12 cellular contexts compared by ENCODE assay signal in the genomic region with DNA sequence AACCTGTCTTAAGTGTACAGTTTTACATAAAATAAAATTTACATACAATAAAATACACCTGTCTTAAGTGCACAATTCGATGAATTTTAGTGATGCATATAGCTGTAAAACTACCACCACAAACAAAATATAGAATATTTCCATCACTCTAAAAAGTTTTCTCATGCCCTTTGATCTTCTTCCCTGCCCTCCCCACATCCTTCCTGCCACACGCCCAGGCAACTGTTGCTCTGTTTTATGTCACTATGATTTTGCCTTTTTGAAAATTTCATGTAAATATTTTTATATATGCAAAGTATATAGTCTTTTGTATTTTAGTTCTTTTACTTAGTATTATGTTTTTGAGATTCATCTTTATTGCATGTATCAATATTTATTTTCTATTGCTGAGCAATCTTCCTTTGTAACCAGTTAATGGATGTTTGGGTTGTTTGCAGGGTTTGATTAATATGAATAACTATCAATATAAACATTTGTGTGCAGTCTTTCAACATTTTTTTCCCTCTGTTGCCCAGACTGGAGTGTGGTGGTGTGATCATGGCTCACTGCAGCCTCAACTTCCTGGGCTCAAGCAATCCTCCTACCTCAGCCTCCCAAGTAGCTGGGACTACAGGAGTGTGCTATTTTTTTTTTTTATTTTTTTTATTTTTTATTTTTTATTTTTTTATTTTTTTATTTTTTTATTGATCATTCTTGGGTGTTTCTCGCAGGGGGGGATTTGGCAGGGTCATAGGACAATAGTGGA. TPM values are rescaled to one million over a fixed set of nuclear protein-coding genes. Genes with fewer than 3 reads are reported as not detected.
DNase-seq lines count a peak whose midpoint lies in the region; ATAC-seq and TF ChIP-seq lines count a peak whose summit lies in the region.
"Had no signal": no experiment of that assay in that cellular context is flagged by ENCODE, and none has a peak within 500 bp of the region (broad histone marks: within the 10 kb centered on the region; RNA-seq: fewer than 3 reads in every experiment).

No MANE protein-coding gene starts in this region.

- CTCF ChIA-PET in CD4-positive, alpha-beta T cell (lab: Charles Lee), result interaction anchor here (0.6 to 1.5 kb wide), 3 partner anchors 30 to 44 kb away, joined by 3 to 5 read pairs (median 4); no protein-coding TSS in a partner anchor

- H3K27me3 Mint-ChIP-seq in CD4-positive, alpha-beta T cell, result no peaks in the 10 kb centered on the region
- H3K27me3 Mint-ChIP-seq in natural killer cell treated with Interleukin-12 subunit alpha and Interleukin-12 subunit beta and Interleukin-15 and Interleukin-18, amount 100 ng/mL, for 72 hours, result no peaks in the 10 kb centered on the region
- H3K27me3 Mint-ChIP-seq: naive B cell had no signal

- peak overlapping the region; percentile 79 for H3K27ac Mint-ChIP-seq in CD4-positive, alpha-beta T cell
- H3K27ac Mint-ChIP-seq in natural killer cell treated with Interleukin-12 subunit alpha and Interleukin-12 subunit beta and Interleukin-15 and Interleukin-18, amount 100 ng/mL, for 72 hours, result peak overlapping the region in 1 of 2 donors; percentile 78

- peak overlapping the region; percentile 43 for H3K4me2 ChIP-seq in SU-DHL-6 (ENCODE audit: low read depth, low read length, poor library complexity, severe bottlenecking)

- peak; percentile 32 to 78 (median 56) for DNase-seq in CD4-positive, alpha-beta T cell
- DNase-seq in activated T-helper 1 cell treated with Interleukin-2 at 50 U/mL for 16 hours (ENCODE audit: low read depth) (peak; percentile 51), iPS-NIHi11 (ENCODE audit: low spot score) (no peak)
- DNase-seq in natural killer cell treated with Interleukin-12 subunit alpha and Interleukin-12 subunit beta and Interleukin-15 and Interleukin-18, amount 100 ng/mL, for 72 hours (ENCODE audit: low spot score), result no peak
- DNase-seq: anterior cingulate cortex, erythroblast, naive B cell, SHP77 treated with DMSO at 0.1 percent for 48 hours had no signal

- POLR2A ChIA-PET in CD4-positive, alpha-beta T cell (lab: Charles Lee), result interaction anchor here (0.6 to 1.8 kb wide), 25 partner anchors 9 to 121 kb away, joined by 3 to 18 read pairs (median 5); a partner anchor contains a TSS

- H3K4me3 ChIP-seq in SU-DHL-6 (ENCODE audit: insufficient read depth, low read length, poor library complexity, severe bottlenecking), result no peak overlapping the region

- H3K27ac ChIP-seq in CD4-positive, alpha-beta T cell (ENCODE audit: low read depth, low read length), result peak overlapping the region; percentile 56
- no peak overlapping the region; the same call in 1 of the 2 replicates for H3K27ac ChIP-seq in SU-DHL-6 (ENCODE audit: low read depth, low read length)

- no peaks in the 10 kb centered on the region for H3K9me2 ChIP-seq in SU-DHL-6 (replicated peaks; ENCODE audit: insufficient read depth, low read length)

- no peak overlapping the region for H3K9ac ChIP-seq in SU-DHL-6 (ENCODE audit: low read length)

- no peak overlapping the region for H2AFZ ChIP-seq in SU-DHL-6 (ENCODE audit: low read depth, low read length, severe bottlenecking)

- no peaks in the 10 kb centered on the region for H3K9me3 ChIP-seq in CD4-positive, alpha-beta T cell (ENCODE audit: control insufficient read depth, low read length)
- H3K9me3 ChIP-seq in SU-DHL-6 (ENCODE audit: insufficient read depth, low read length), result no peaks in the 10 kb centered on the region

- intact Hi-C loops in CD4-positive, alpha-beta T cell (cut with DNase I, micrococcal nuclease), result loop anchor here in 1 of 2 experiments (1.0 to 2.0 kb wide), 2 partner anchors 8 to 24 kb away; a partner anchor contains a TSS

- no peaks in the 10 kb centered on the region for H3K9me3 Mint-ChIP-seq in CD4-positive, alpha-beta T cell
- no peaks in the 10 kb centered on the region for H3K9me3 Mint-ChIP-seq in natural killer cell treated with Interleukin-12 subunit alpha and Interleukin-12 subunit beta and Interleukin-15 and Interleukin-18, amount 100 ng/mL, for 72 hours
- H3K9me3 Mint-ChIP-seq: naive B cell had no signal

- H3K4me3 Mint-ChIP-seq in CD4-positive, alpha-beta T cell, result peak overlapping the region; percentile 30
- H3K4me3 Mint-ChIP-seq in natural killer cell treated with Interleukin-12 subunit alpha and Interleukin-12 subunit beta and Interleukin-15 and Interleukin-18, amount 100 ng/mL, for 72 hours, result peak overlapping the region; percentile 15

- H3K36me3 ChIP-seq in SU-DHL-6 (ENCODE audit: low read length), result no peaks in the 10 kb centered on the region

- peak; percentile 83 for ATAC-seq in CD4-positive, alpha-beta T cell (ENCODE audit: poor library complexity)
- peak in 1 of 2 donors; percentile 49 for ATAC-seq in natural killer cell treated with Interleukin-12 subunit alpha and Interleukin-12 subunit beta and Interleukin-15 and Interleukin-18, amount 100 ng/mL, for 72 hours
- ATAC-seq in HG02623 (IDR thresholded peaks at IDR 0.05; ENCODE audit: unreplicated experiment), result no peak
- no peak for ATAC-seq in GM21447 (IDR thresholded peaks at IDR 0.05; ENCODE audit: unreplicated experiment)
- ATAC-seq in GM19351 (IDR thresholded peaks at IDR 0.05; ENCODE audit: unreplicated experiment), result no peak

- no peak for TF ChIP-seq CTCF in CD4-positive, alpha-beta T cell (IDR thresholded peaks at IDR 0.05)
- TF ChIP-seq CTCF in SU-DHL-6 (IDR thresholded peaks at IDR 0.05; ENCODE audit: insufficient read depth, low read length, poor library complexity, severe bottlenecking), result no peak

- H3K36me3 Mint-ChIP-seq in CD4-positive, alpha-beta T cell (ENCODE audit: low read depth), result peaks cover 12% of the 10 kb centered on the region
- no peaks in the 10 kb centered on the region for H3K36me3 Mint-ChIP-seq in natural killer cell treated with Interleukin-12 subunit alpha and Interleukin-12 subunit beta and Interleukin-15 and Interleukin-18, amount 100 ng/mL, for 72 hours
- H3K36me3 Mint-ChIP-seq: naive B cell had no signal

- H3K4me1 Mint-ChIP-seq in CD4-positive, alpha-beta T cell (ENCODE audit: low read depth), result peaks cover 38% of the 10 kb centered on the region
- peaks cover 17% of the 10 kb centered on the region in 2 donors for H3K4me1 Mint-ChIP-seq in natural killer cell treated with Interleukin-12 subunit alpha and Interleukin-12 subunit beta and Interleukin-15 and Interleukin-18, amount 100 ng/mL, for 72 hours (ENCODE audit: low read depth in 2 of 2)

- no peaks in the 10 kb centered on the region for H4K20me1 ChIP-seq in SU-DHL-6 (ENCODE audit: low read depth, low read length)

- no peaks in the 10 kb centered on the region for H3K27me3 ChIP-seq in CD4-positive, alpha-beta T cell (ENCODE audit: control insufficient read depth, insufficient read depth, low read length)
- no peaks in the 10 kb centered on the region for H3K27me3 ChIP-seq in SU-DHL-6 (ENCODE audit: low read length)

- no peaks in the 10 kb centered on the region for H3K79me2 ChIP-seq in SU-DHL-6 (ENCODE audit: insufficient read depth, low read length)

- no peaks in the 10 kb centered on the region for H3F3A ChIP-seq in SU-DHL-6 (ENCODE audit: insufficient read depth)

RNA-seq across cellular contexts. Expression of a gene that starts 23.7 kb away (rescaled TPM):
- total RNA-seq in CD4-positive, alpha-beta T cell, result 100 to 1,000 TPM; 232 to 239 TPM
- total RNA-seq in natural killer cell treated with Interleukin-12 subunit alpha and Interleukin-12 subunit beta and Interleukin-15 and Interleukin-18, amount 100 ng/mL, for 72 hours, result 10 to 100 TPM; 74.9 to 86.0 TPM

Comparison
In these comparisons a context has a peak if more than half of its experiments do, and no peak if none do; other contexts are left out.
1. DNase-seq: peak in CD4-positive, alpha-beta T cell (10 of 10) and activated T-helper 1 cell treated with Interleukin-2 at 50 U/mL for 16 hours (single experiment); none in natural killer cell treated with Interleukin-12 subunit alpha and Interleukin-12 subunit beta and Interleukin-15 and Interleukin-18, amount 100 ng/mL, for 72 hours (single experiment) and iPS-NIHi11 (single experiment).